10 cellular contexts compared by ENCODE assay signal in the genomic region with DNA sequence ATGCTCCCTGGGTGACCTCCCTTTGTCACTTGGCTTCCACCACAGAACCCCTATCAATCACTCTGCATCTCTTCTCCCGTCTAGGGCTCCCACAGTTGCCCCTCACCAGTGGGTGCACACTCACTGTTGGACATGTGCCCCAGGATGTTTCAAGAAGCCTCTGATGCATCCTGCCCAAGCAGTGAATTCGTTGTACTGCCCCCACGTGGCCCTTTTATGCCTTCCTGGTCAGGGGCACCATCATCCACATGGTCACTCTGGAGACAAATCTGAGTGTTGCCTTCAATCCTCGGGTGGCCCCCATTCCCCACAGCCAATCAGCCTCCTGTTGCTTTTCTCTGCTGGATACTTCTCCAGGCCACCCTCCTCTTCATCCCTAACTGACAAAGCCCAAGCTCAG. TPM values are rescaled to one million over a fixed set of nuclear protein-coding genes. Genes with fewer than 3 reads are reported as not detected.
DNase-seq lines count a peak whose midpoint lies in the region; ATAC-seq and TF ChIP-seq lines count a peak whose summit lies in the region.
"Had no signal": no experiment of that assay in that cellular context is flagged by ENCODE, and none has a peak within 500 bp of the region (broad histone marks: within the 10 kb centered on the region; RNA-seq: fewer than 3 reads in every experiment).

No MANE protein-coding gene starts in this region.

- no peaks in the 10 kb centered on the region for H3K9me3 Mint-ChIP-seq in activated CD4-positive, alpha-beta T cell treated with anti-CD3 and anti-CD28 coated beads, Interleukin-2, amount 10 ng/mL, durations not matched to agents 7 days and 5 days
- no peaks in the 10 kb centered on the region for H3K9me3 Mint-ChIP-seq in T-cell
- H3K9me3 Mint-ChIP-seq: CD8-positive, alpha-beta memory T cell had no signal

- no peaks in the 10 kb centered on the region for H3K27me3 Mint-ChIP-seq in activated CD4-positive, alpha-beta T cell treated with anti-CD3 and anti-CD28 coated beads, Interleukin-2, amount 10 ng/mL, durations not matched to agents 7 days and 5 days
- H3K27me3 Mint-ChIP-seq in T-cell: peaks cover 0 to 11% of the 10 kb centered on the region in 2 donors

- H3K27me3 ChIP-seq in MM.1S (replicated peaks; ENCODE audit: insufficient read depth, low read length): no peaks in the 10 kb centered on the region

- H3K27ac ChIP-seq in MM.1S (ENCODE audit: low read length): no peak overlapping the region
- H3K27ac ChIP-seq: HL-60 had no signal

- H4K20me1 ChIP-seq in MM.1S (ENCODE audit: insufficient read depth, low read length): no peaks in the 10 kb centered on the region

- H3K4me1 Mint-ChIP-seq in activated CD4-positive, alpha-beta T cell treated with anti-CD3 and anti-CD28 coated beads, Interleukin-2, amount 10 ng/mL, durations not matched to agents 7 days and 5 days: no peaks in the 10 kb centered on the region
- H3K4me1 Mint-ChIP-seq in T-cell: peaks cover 0 to 8% (median 0%) of the 10 kb centered on the region in 3 donors

- H3K4me2 ChIP-seq in MM.1S (ENCODE audit: low read depth, low read length): no peak overlapping the region

- H2AFZ ChIP-seq in MM.1S (ENCODE audit: low read length): no peak overlapping the region

- H3K36me3 Mint-ChIP-seq in activated CD4-positive, alpha-beta T cell treated with anti-CD3 and anti-CD28 coated beads, Interleukin-2, amount 10 ng/mL, durations not matched to agents 7 days and 5 days (ENCODE audit: low read depth): no peaks in the 10 kb centered on the region
- no peaks in the 10 kb centered on the region for H3K36me3 Mint-ChIP-seq in T-cell
- H3K36me3 Mint-ChIP-seq: CD8-positive, alpha-beta memory T cell had no signal

- peak; percentile 27 for TF ChIP-seq CTCF in MM.1S (IDR thresholded peaks at IDR 0.05; ENCODE audit: low read length)

- no peak overlapping the region for H3K9ac ChIP-seq in MM.1S (ENCODE audit: low read length)

- no peak overlapping the region for H3K4me3 Mint-ChIP-seq in activated CD4-positive, alpha-beta T cell treated with anti-CD3 and anti-CD28 coated beads, Interleukin-2, amount 10 ng/mL, durations not matched to agents 7 days and 5 days
- no peak overlapping the region for H3K4me3 Mint-ChIP-seq in T-cell
- H3K4me3 Mint-ChIP-seq: CD8-positive, alpha-beta memory T cell had no signal

- H3K27ac Mint-ChIP-seq in activated CD4-positive, alpha-beta T cell treated with anti-CD3 and anti-CD28 coated beads, Interleukin-2, amount 10 ng/mL, durations not matched to agents 7 days and 5 days: no peak overlapping the region
- no peak overlapping the region for H3K27ac Mint-ChIP-seq in T-cell
- H3K27ac Mint-ChIP-seq: CD8-positive, alpha-beta memory T cell had no signal

- H3K9me3 ChIP-seq in MM.1S (replicated peaks; ENCODE audit: insufficient read depth, low read length): no peaks in the 10 kb centered on the region

- POLR2A ChIA-PET in activated CD4-positive, alpha-beta T cell treated with anti-CD3 and anti-CD28 coated beads, Interleukin-2, amount 10 ng/mL, durations not matched to agents 7 days and 5 days (lab: Charles Lee): no interaction called here
- POLR2A ChIA-PET in T-cell (lab: Charles Lee): no interaction called here

- CTCF ChIA-PET in activated CD4-positive, alpha-beta T cell treated with anti-CD3 and anti-CD28 coated beads, Interleukin-2, amount 10 ng/mL, durations not matched to agents 7 days and 5 days (lab: Charles Lee): no interaction called here
- CTCF ChIA-PET in T-cell (lab: Charles Lee): no interaction called here

- peak; percentile 16 for DNase-seq in activated CD4-positive, alpha-beta T cell treated with anti-CD3 and anti-CD28 coated beads for 48 hours
- DNase-seq in activated CD4-positive, alpha-beta T cell treated with anti-CD3 and anti-CD28 coated beads, Interleukin-2, amount 10 ng/mL, durations not matched to agents 7 days and 5 days: no peak
- DNase-seq in MM.1S (no peak), ecto neural progenitor cell (ENCODE audit: low spot score) (peak; percentile 48), T-cell (no peak), NCI-H1417 treated with DMSO at 0.1 percent for 48 hours (lab: John Stamatoyannopoulos, UW) (no peak)
- peak; percentile 30 for DNase-seq in stimulated activated CD8-positive, alpha-beta memory T cell treated with anti-CD3 and anti-CD28 coated beads, Interleukin-4, amount 100 ng/mL, for 48 hours
- DNase-seq: CD8-positive, alpha-beta memory T cell had no signal

- no peaks in the 10 kb centered on the region for H3K9me2 ChIP-seq in MM.1S (replicated peaks; ENCODE audit: insufficient read depth, low read length)

- ATAC-seq in HG03439 (IDR thresholded peaks at IDR 0.05; ENCODE audit: unreplicated experiment): no peak
- no peak for ATAC-seq in T-cell (replicated peaks in 1 of 4)

- no peaks in the 10 kb centered on the region for H3K36me3 ChIP-seq in MM.1S (replicated peaks; ENCODE audit: insufficient read depth, low read length)

- no peak overlapping the region for H3K4me3 ChIP-seq in MM.1S (ENCODE audit: low read length)

- H3F3A ChIP-seq in MM.1S (ENCODE audit: insufficient read depth, low read length): no peaks in the 10 kb centered on the region

- no peaks in the 10 kb centered on the region for H3K4me1 ChIP-seq in MM.1S (ENCODE audit: low read length)

- no peaks in the 10 kb centered on the region for H3K79me2 ChIP-seq in MM.1S (ENCODE audit: low read length)

RNA-seq across cellular contexts. Expression of a gene that starts 12.2 kb away (rescaled TPM):
- total RNA-seq in activated CD4-positive, alpha-beta T cell treated with anti-CD3 and anti-CD28 coated beads, Interleukin-2, amount 10 ng/mL, durations not matched to agents 7 days and 5 days: not detected
- not detected for total RNA-seq in T-cell
- total RNA-seq: CD8-positive, alpha-beta memory T cell had no signal

RNA-seq across cellular contexts. Expression of a gene that starts 21.6 kb away (rescaled TPM):
- total RNA-seq in activated CD4-positive, alpha-beta T cell treated with anti-CD3 and anti-CD28 coated beads, Interleukin-2, amount 10 ng/mL, durations not matched to agents 7 days and 5 days: 10 to 100 TPM; 46.3 to 54.2 TPM
- total RNA-seq in T-cell: 10 to 100 TPM; 64.5 to 99.3 (median 91.8) TPM

Comparison
In these comparisons a context has a peak if more than half of its experiments do, and no peak if none do; other contexts are left out.
1. DNase-seq: peak in activated CD4-positive, alpha-beta T cell treated with anti-CD3 and anti-CD28 coated beads for 48 hours (single experiment), ecto neural progenitor cell (single experiment) and stimulated activated CD8-positive, alpha-beta memory T cell treated with anti-CD3 and anti-CD28 coated beads, Interleukin-4, amount 100 ng/mL, for 48 hours (single experiment); none in activated CD4-positive, alpha-beta T cell treated with anti-CD3 and anti-CD28 coated beads, Interleukin-2, amount 10 ng/mL, durations not matched to agents 7 days and 5 days (single experiment), MM.1S (single experiment), T-cell (0 of 34) and NCI-H1417 treated with DMSO at 0.1 percent for 48 hours (single experiment).